ENCODE assay signal across 16 cellular contexts in genomic region chr3:114721864-114722263, GRCh38.
DNase-seq lines count a peak whose midpoint lies in the region; ATAC-seq and TF ChIP-seq lines count a peak whose summit lies in the region.
"Had no signal": no experiment of that assay in that cellular context is flagged by ENCODE, and none has a peak within 500 bp of the region (broad histone marks: within the 10 kb centered on the region; RNA-seq: fewer than 3 reads in every experiment).

No MANE protein-coding gene starts in this region.

- H3K4me3 ChIP-seq in CD4-positive, CD25-positive, alpha-beta regulatory T cell (ENCODE audit: low read depth, low read length): peak overlapping the region; percentile 67
- no peak overlapping the region for H3K4me3 ChIP-seq in vagina
- no peak overlapping the region for H3K4me3 ChIP-seq in HAP-1
- no peak overlapping the region for H3K4me3 ChIP-seq in adrenal gland
- H3K4me3 ChIP-seq: coronary artery, heart right ventricle, spleen had no signal

- intact Hi-C loops in vagina (cut with DNase I): no loop called here
- intact Hi-C loops in adrenal gland (cut with DNase I): no loop called here

- in situ Hi-C loops in HAP-1 (cut with MboI; ENCODE audit: low sequenced_read_pairs): no loop called here

- peak overlapping the region in 1 of 3 donors; percentile 1 for H3K27ac Mint-ChIP-seq in CD4-positive, CD25-positive, alpha-beta regulatory T cell
- H3K27ac Mint-ChIP-seq: activated B cell treated with CpG ODN at 0.5 μM for 24 hours had no signal

- H3K36me3 Mint-ChIP-seq in CD4-positive, CD25-positive, alpha-beta regulatory T cell: peaks cover 10% of the 10 kb centered on the region

- WGBS in adrenal gland, 4 donors: 90 to 99% (median 94%) methylated on average over 2 of the region's 2 CpGs

- no peak overlapping the region for H3K27ac ChIP-seq in CD4-positive, CD25-positive, alpha-beta regulatory T cell (ENCODE audit: insufficient read depth, low read length, poor library complexity, severe bottlenecking)
- no peak overlapping the region for H3K27ac ChIP-seq in vagina
- no peak overlapping the region for H3K27ac ChIP-seq in adrenal gland
- H3K27ac ChIP-seq: coronary artery, spleen had no signal

- no peak for TF ChIP-seq CTCF in vagina (IDR thresholded peaks at IDR 0.05)
- no peak for TF ChIP-seq CTCF in adrenal gland (IDR thresholded peaks at IDR 0.05)

- H3K4me1 Mint-ChIP-seq in CD4-positive, CD25-positive, alpha-beta regulatory T cell: peaks cover 31 to 65% (median 38%) of the 10 kb centered on the region in 4 donors

- H3K9me3 ChIP-seq in CD4-positive, CD25-positive, alpha-beta regulatory T cell (ENCODE audit: control insufficient read depth in 2 of 2, low read length in 2 of 2): no peaks in the 10 kb centered on the region
- H3K9me3 ChIP-seq in vagina (no peaks in the 10 kb centered on the region), HAP-1 (no peaks in the 10 kb centered on the region), adrenal gland (replicated peaks in 1 of 3) (no peaks in the 10 kb centered on the region)
- H3K9me3 ChIP-seq: heart right ventricle, spleen had no signal

- peaks cover 18% of the 10 kb centered on the region for H3K4me1 ChIP-seq in CD4-positive, CD25-positive, alpha-beta regulatory T cell (ENCODE audit: control insufficient read depth, insufficient read depth, low read length, poor library complexity, severe bottlenecking)
- H3K4me1 ChIP-seq in vagina: no peaks in the 10 kb centered on the region
- H3K4me1 ChIP-seq in HAP-1: no peaks in the 10 kb centered on the region
- peaks cover 0 to 7% of the 10 kb centered on the region in 2 donors for H3K4me1 ChIP-seq in adrenal gland (replicated peaks in 1 of 2)

- H3K36me3 ChIP-seq in CD4-positive, CD25-positive, alpha-beta regulatory T cell (ENCODE audit: control insufficient read depth, insufficient read depth, low read length): no peaks in the 10 kb centered on the region
- H3K36me3 ChIP-seq in vagina: no peaks in the 10 kb centered on the region
- H3K36me3 ChIP-seq in HAP-1 (replicated peaks): no peaks in the 10 kb centered on the region
- H3K36me3 ChIP-seq in adrenal gland (replicated peaks in 1 of 2): no peaks in the 10 kb centered on the region
- H3K36me3 ChIP-seq: heart right ventricle, spleen had no signal

- H3K27me3 ChIP-seq in CD4-positive, CD25-positive, alpha-beta regulatory T cell (ENCODE audit: control insufficient read depth, insufficient read depth, low read length): no peaks in the 10 kb centered on the region
- no peaks in the 10 kb centered on the region for H3K27me3 ChIP-seq in vagina
- no peaks in the 10 kb centered on the region for H3K27me3 ChIP-seq in HAP-1 (ENCODE audit: low read depth)
- no peaks in the 10 kb centered on the region for H3K27me3 ChIP-seq in adrenal gland
- H3K27me3 ChIP-seq: heart right ventricle, spleen had no signal

- peaks cover 0 to 3% (median 0%) of the 10 kb centered on the region in 7 donors for H3K9me3 Mint-ChIP-seq in CD4-positive, CD25-positive, alpha-beta regulatory T cell
- H3K9me3 Mint-ChIP-seq: activated B cell treated with CpG ODN at 0.5 μM for 24 hours had no signal

- peak in 1 of 3 donors; percentile 39 for DNase-seq in CD4-positive, CD25-positive, alpha-beta regulatory T cell
- DNase-seq in vagina (ENCODE audit: extremely low spot score in 2 of 2): no peak
- no peak for DNase-seq in HAP-1 (ENCODE audit: low spot score in 2 of 2)
- DNase-seq in adrenal gland: no peak
- DNase-seq: activated B cell treated with CpG ODN at 0.5 μM for 24 hours, aorta, heart right ventricle, NCI-H2029, NCI-H69, spleen had no signal

- no peak for TF ChIP-seq POLR2A in vagina (IDR thresholded peaks at IDR 0.05)
- TF ChIP-seq POLR2A in adrenal gland (IDR thresholded peaks at IDR 0.05): no peak

- ATAC-seq in CD4-positive, CD25-positive, alpha-beta regulatory T cell (ENCODE audit: low read depth in 2 of 2): no peak
- ATAC-seq in GM18867 (IDR thresholded peaks at IDR 0.05; ENCODE audit: unreplicated experiment) (peak; percentile 68), GM21786 (IDR thresholded peaks at IDR 0.05; ENCODE audit: unreplicated experiment) (peak; percentile 68), HG03469 (IDR thresholded peaks at IDR 0.05; ENCODE audit: unreplicated experiment) (peak; percentile 82), HG02642 (IDR thresholded peaks at IDR 0.05; ENCODE audit: poor library complexity, unreplicated experiment) (no peak)
- ATAC-seq: esophagus mucosa, heart right ventricle had no signal

- peak overlapping the region; percentile 2 to 46 (median 11) for H3K4me3 Mint-ChIP-seq in CD4-positive, CD25-positive, alpha-beta regulatory T cell
- H3K4me3 Mint-ChIP-seq: activated B cell treated with CpG ODN at 0.5 μM for 24 hours had no signal

- H3K27me3 Mint-ChIP-seq in CD4-positive, CD25-positive, alpha-beta regulatory T cell: no peaks in the 10 kb centered on the region
- H3K27me3 Mint-ChIP-seq: activated B cell treated with CpG ODN at 0.5 μM for 24 hours had no signal

Comparison
In these comparisons a context has a peak if more than half of its experiments do, and no peak if none do; other contexts are left out.
1. ATAC-seq: peak in GM18867 (single experiment), GM21786 (single experiment) and HG03469 (single experiment); none in CD4-positive, CD25-positive, alpha-beta regulatory T cell (0 of 2) and HG02642 (single experiment).